In genomic region chr12:43277630-43278267, GRCh38 we compare ENCODE assay signal across 3 cellular contexts.
TF ChIP-seq lines count a peak whose summit lies in the region.

No MANE protein-coding gene starts in this region.

TF ChIP-seq in A549, 52 proteins besides CTCF, POLR2A, EP300 and RAD21 (continued from another document):
- TF ChIP-seq KDM1A (IDR thresholded peaks at IDR 0.05; ENCODE audit: low read depth) (no peak), GATA3 (IDR thresholded peaks at IDR 0.05; ENCODE audit: borderline replicate concordance) (peak; percentile 44; the same call in 1 of the 2 replicates), JUNB (IDR thresholded peaks at IDR 0.05) (0 out of 2 replicates have a peak, but pooled peaks have one; percentile 17)
TF ChIP-seq in A549: peak in this region for 2.

TF ChIP-seq in HEK293, 187 proteins besides CTCF, POLR2A, EP300 and RAD21 (continued from another document):
- TF ChIP-seq, protein P1, sequence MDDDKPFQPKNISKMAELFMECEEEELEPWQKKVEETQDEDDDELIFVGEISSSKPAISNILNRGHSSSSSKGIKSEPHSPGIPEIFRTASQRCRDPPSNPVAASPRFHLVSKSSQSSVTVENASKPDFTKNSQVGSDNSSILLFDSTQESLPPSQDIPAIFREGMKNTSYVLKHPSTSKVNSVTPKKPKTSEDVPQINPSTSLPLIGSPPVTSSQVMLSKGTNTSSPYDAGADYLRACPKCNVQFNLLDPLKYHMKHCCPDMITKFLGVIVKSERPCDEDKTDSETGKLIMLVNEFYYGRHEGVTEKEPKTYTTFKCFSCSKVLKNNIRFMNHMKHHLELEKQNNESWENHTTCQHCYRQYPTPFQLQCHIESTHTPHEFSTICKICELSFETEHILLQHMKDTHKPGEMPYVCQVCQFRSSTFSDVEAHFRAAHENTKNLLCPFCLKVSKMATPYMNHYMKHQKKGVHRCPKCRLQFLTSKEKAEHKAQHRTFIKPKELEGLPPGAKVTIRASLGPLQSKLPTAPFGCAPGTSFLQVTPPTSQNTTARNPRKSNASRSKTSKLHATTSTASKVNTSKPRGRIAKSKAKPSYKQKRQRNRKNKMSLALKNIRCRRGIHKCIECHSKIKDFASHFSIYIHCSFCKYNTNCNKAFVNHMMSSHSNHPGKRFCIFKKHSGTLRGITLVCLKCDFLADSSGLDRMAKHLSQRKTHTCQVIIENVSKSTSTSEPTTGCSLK (tag by site-specific recombination; IDR thresholded peaks at IDR 0.05): no peak
- TF ChIP-seq TSHZ1 (tag by site-specific recombination; IDR thresholded peaks at IDR 0.05; ENCODE audit: borderline replicate concordance) (no peak), ZNF658 (tag by site-specific recombination; IDR thresholded peaks at IDR 0.05) (no peak), ZNF521 (tag by site-specific recombination; IDR thresholded peaks at IDR 0.05) (no peak), SETDB1 (IDR thresholded peaks at IDR 0.05; ENCODE audit: insufficient read length, low read length) (peak; percentile 34)

TF ChIP-seq in K562, 482 proteins besides CTCF, POLR2A, EP300 and RAD21:
- TF ChIP-seq KDM5B (IDR thresholded peaks at IDR 0.05; ENCODE audit: insufficient replicate concordance, low read depth, low read length) (no peak), SMC3 (conservative IDR thresholded peaks at IDR 0.05; ENCODE audit: insufficient read depth, low read depth, low read length) (no peak), TCF3 (CRISPR knock-in tag; IDR thresholded peaks at IDR 0.05) (peak; percentile 11; the same call in 1 of the 2 replicates), ZNF212 (CRISPR knock-in tag; IDR thresholded peaks at IDR 0.05) (no peak)
